Comparison of ENCODE assay signal across 23 cellular contexts in the genomic region with DNA sequence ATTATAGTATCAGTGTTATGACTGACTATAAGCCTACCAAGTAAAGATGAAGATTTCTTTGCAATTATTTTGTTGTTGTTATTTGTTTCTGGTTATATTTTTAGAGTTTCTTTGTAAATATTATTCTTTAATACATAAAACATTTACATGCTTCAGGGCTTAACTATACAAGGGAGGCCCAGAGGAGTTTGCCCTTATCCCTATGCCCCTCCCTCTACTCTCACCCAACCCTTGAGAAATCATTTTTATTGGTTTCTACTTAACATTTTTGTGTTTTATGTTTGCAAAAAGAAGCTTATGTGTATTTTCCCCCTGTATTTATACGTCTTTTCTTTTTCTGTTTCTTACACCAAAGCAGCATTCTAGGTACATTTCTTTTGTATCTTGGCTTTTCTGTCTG. TPM values are rescaled to one million over a fixed set of nuclear protein-coding genes. Genes with fewer than 3 reads are reported as not detected.
DNase-seq lines count a peak whose midpoint lies in the region; ATAC-seq and TF ChIP-seq lines count a peak whose summit lies in the region.
"Had no signal": no experiment of that assay in that cellular context is flagged by ENCODE, and none has a peak within 500 bp of the region (broad histone marks: within the 10 kb centered on the region; RNA-seq: fewer than 3 reads in every experiment).

No MANE protein-coding gene starts in this region.

- peaks cover 55% of the 10 kb centered on the region for H3K4me1 ChIP-seq in HAP-1
- H3K4me1 ChIP-seq in colonic mucosa: no peaks in the 10 kb centered on the region
- no peaks in the 10 kb centered on the region for H3K4me1 ChIP-seq in muscle layer of duodenum (ENCODE audit: control insufficient read depth in 1 of 2, insufficient read depth in 2 of 2, low read length in 2 of 2)
- H3K4me1 ChIP-seq in psoas muscle: no peaks in the 10 kb centered on the region
- H3K4me1 ChIP-seq: BE2C had no signal

- DNase-seq in HAP-1 (ENCODE audit: low spot score in 2 of 2) (peak; percentile 41 to 85), colonic mucosa (no peak), immature natural killer cell (no peak), psoas muscle (no peak)
- no peak for DNase-seq in activated T-helper 1 cell treated with anti-CD3 and anti-CD28 coated beads, Interleukin-12 subunit alpha, Interleukin-12 subunit beta, Interleukin-2, Interleukin-4 antibody, amounts not matched to agents 30 ng/mL and 10 ng/mL and 1 ng/mL, durations not matched to agents 14 hours and 24 hours and 36 hours (ENCODE audit: low spot score)
- DNase-seq: 8988T; ACHN; AML-193; BE2C; Calu3; CD4-positive, alpha-beta memory T cell; COR-L47; DMS53; DMS79 treated with DMSO at 0.1 percent for 48 hours; GF-D8; GM23248; H7 had no signal

- H3K27ac ChIP-seq in colonic mucosa (peak overlapping the region; percentile 13), muscle layer of duodenum (ENCODE audit: low read length) (peak overlapping the region; percentile 28), psoas muscle (no peak overlapping the region)
- H3K27ac ChIP-seq: A549; BLaER1 treated with 17β-estradiol and CSF1 and Interleukin-3, amounts not matched to agents 10 nM and 100 nM; GM23248 had no signal

- ATAC-seq in HG03139 (IDR thresholded peaks at IDR 0.05; ENCODE audit: unreplicated experiment) (no peak), psoas muscle (no peak), HG02981 (IDR thresholded peaks at IDR 0.05; ENCODE audit: unreplicated experiment) (no peak)
- ATAC-seq: A549, HCT116 had no signal

- H3K36me3 ChIP-seq in HAP-1 (replicated peaks) (no peaks in the 10 kb centered on the region), colonic mucosa (no peaks in the 10 kb centered on the region), muscle layer of duodenum (ENCODE audit: control insufficient read depth in 1 of 2, insufficient read depth in 2 of 2, low read length in 2 of 2) (peaks cover 8 to 10% of the 10 kb centered on the region in 2 donors), psoas muscle (ENCODE audit: insufficient read depth in 1 of 2, low read depth in 1 of 2) (peaks cover 0 to 17% of the 10 kb centered on the region in 2 donors)
- H3K36me3 ChIP-seq: BE2C had no signal

- no peak overlapping the region for H3K4me3 ChIP-seq in HAP-1
- no peak overlapping the region for H3K4me3 ChIP-seq in colonic mucosa
- no peak overlapping the region for H3K4me3 ChIP-seq in muscle layer of duodenum (ENCODE audit: low read depth in 1 of 2, low read length in 2 of 2)
- no peak overlapping the region for H3K4me3 ChIP-seq in psoas muscle
- H3K4me3 ChIP-seq: A549; BLaER1 treated with 17β-estradiol and CSF1 and Interleukin-3, amounts not matched to agents 10 nM and 100 nM; GM23248 had no signal

- peaks cover 0 to 13% (median 0%) of the 10 kb centered on the region in 3 donors for H3K36me3 Mint-ChIP-seq in immature natural killer cell
- no peaks in the 10 kb centered on the region for H3K36me3 Mint-ChIP-seq in activated T-helper 1 cell treated with anti-CD3 and anti-CD28 coated beads, Interleukin-12 subunit alpha, Interleukin-12 subunit beta, Interleukin-2, Interleukin-4 antibody, amounts not matched to agents 30 ng/mL and 10 ng/mL and 1 ng/mL, durations not matched to agents 14 hours and 24 hours and 36 hours (ENCODE audit: low read depth)

- H3K27me3 ChIP-seq in HAP-1 (ENCODE audit: low read depth) (no peaks in the 10 kb centered on the region), colonic mucosa (no peaks in the 10 kb centered on the region), muscle layer of duodenum (ENCODE audit: low read depth, low read length) (no peaks in the 10 kb centered on the region), psoas muscle (ENCODE audit: insufficient read depth in 3 of 3, low read length in 2 of 3) (no peaks in the 10 kb centered on the region)
- H3K27me3 ChIP-seq: BE2C; BLaER1 treated with 17β-estradiol and CSF1 and Interleukin-3, amounts not matched to agents 10 nM and 100 nM had no signal

- H3K27me3 Mint-ChIP-seq in immature natural killer cell (ENCODE audit: low read depth in 3 of 3): peaks cover 0 to 5% (median 2%) of the 10 kb centered on the region in 3 donors
- H3K27me3 Mint-ChIP-seq in activated T-helper 1 cell treated with anti-CD3 and anti-CD28 coated beads, Interleukin-12 subunit alpha, Interleukin-12 subunit beta, Interleukin-2, Interleukin-4 antibody, amounts not matched to agents 30 ng/mL and 10 ng/mL and 1 ng/mL, durations not matched to agents 14 hours and 24 hours and 36 hours (ENCODE audit: insufficient read depth): no peaks in the 10 kb centered on the region
- H3K27me3 Mint-ChIP-seq: CD4-positive, alpha-beta memory T cell had no signal

- H3K4me1 Mint-ChIP-seq in immature natural killer cell: peaks cover 52 to 90% of the 10 kb centered on the region in 2 donors
- H3K4me1 Mint-ChIP-seq in activated T-helper 1 cell treated with anti-CD3 and anti-CD28 coated beads, Interleukin-12 subunit alpha, Interleukin-12 subunit beta, Interleukin-2, Interleukin-4 antibody, amounts not matched to agents 30 ng/mL and 10 ng/mL and 1 ng/mL, durations not matched to agents 14 hours and 24 hours and 36 hours (ENCODE audit: low read depth): peaks cover 34% of the 10 kb centered on the region

- H3K9me3 ChIP-seq in HAP-1 (no peaks in the 10 kb centered on the region), colonic mucosa (no peaks in the 10 kb centered on the region), muscle layer of duodenum (ENCODE audit: control insufficient read depth in 1 of 2, low read length in 2 of 2) (no peaks in the 10 kb centered on the region), psoas muscle (no peaks in the 10 kb centered on the region)
- H3K9me3 ChIP-seq: A549, BE2C had no signal

- intact Hi-C loops in colonic mucosa (cut with DNase I) (no loop called here), psoas muscle (cut with DNase I) (no loop called here)
- intact Hi-C loops in activated T-helper 1 cell treated with anti-CD3 and anti-CD28 coated beads, Interleukin-12 subunit alpha, Interleukin-12 subunit beta, Interleukin-2, Interleukin-4 antibody, amounts not matched to agents 30 ng/mL and 10 ng/mL and 1 ng/mL, durations not matched to agents 14 hours and 24 hours and 36 hours (cut with micrococcal nuclease): no loop called here

- TF ChIP-seq CTCF in colonic mucosa (IDR thresholded peaks at IDR 0.05) (no peak), psoas muscle (IDR thresholded peaks at IDR 0.05) (no peak)

- 86 to 100% (median 92%) methylated on average over 1 of the region's 1 CpG for WGBS in psoas muscle, 3 donors

- H3K4me3 Mint-ChIP-seq in immature natural killer cell: peak overlapping the region in 1 of 5 donors; percentile 38
- no peak overlapping the region for H3K4me3 Mint-ChIP-seq in activated T-helper 1 cell treated with anti-CD3 and anti-CD28 coated beads, Interleukin-12 subunit alpha, Interleukin-12 subunit beta, Interleukin-2, Interleukin-4 antibody, amounts not matched to agents 30 ng/mL and 10 ng/mL and 1 ng/mL, durations not matched to agents 14 hours and 24 hours and 36 hours
- H3K4me3 Mint-ChIP-seq: CD4-positive, alpha-beta memory T cell had no signal

- H3K9ac ChIP-seq in colonic mucosa (ENCODE audit: low read depth in 2 of 2, low read length in 2 of 2): no peak overlapping the region
- H3K9ac ChIP-seq: BLaER1 treated with 17β-estradiol and CSF1 and Interleukin-3, amounts not matched to agents 10 nM and 100 nM; GM23248 had no signal

- in situ Hi-C loops in HAP-1 (cut with MboI; ENCODE audit: low sequenced_read_pairs): loop anchor here (10.0 kb wide), 1 partner anchor 214 kb away; a partner anchor contains a TSS

- no peaks in the 10 kb centered on the region for H3K9me3 Mint-ChIP-seq in immature natural killer cell
- H3K9me3 Mint-ChIP-seq in activated T-helper 1 cell treated with anti-CD3 and anti-CD28 coated beads, Interleukin-12 subunit alpha, Interleukin-12 subunit beta, Interleukin-2, Interleukin-4 antibody, amounts not matched to agents 30 ng/mL and 10 ng/mL and 1 ng/mL, durations not matched to agents 14 hours and 24 hours and 36 hours: no peaks in the 10 kb centered on the region
- H3K9me3 Mint-ChIP-seq: CD4-positive, alpha-beta memory T cell had no signal

- H3K27ac Mint-ChIP-seq in immature natural killer cell: peak overlapping the region in 5 of 6 donors; percentile 12 to 94 (median 81)
- no peak overlapping the region for H3K27ac Mint-ChIP-seq in activated T-helper 1 cell treated with anti-CD3 and anti-CD28 coated beads, Interleukin-12 subunit alpha, Interleukin-12 subunit beta, Interleukin-2, Interleukin-4 antibody, amounts not matched to agents 30 ng/mL and 10 ng/mL and 1 ng/mL, durations not matched to agents 14 hours and 24 hours and 36 hours
- H3K27ac Mint-ChIP-seq: CD4-positive, alpha-beta memory T cell had no signal

RNA-seq across cellular contexts. Expression of a gene that starts 30.5 kb away (rescaled TPM):
- 10 to 100 TPM; 33.4 to 48.4 TPM for total RNA-seq in colonic mucosa
- polyA plus RNA-seq in immature natural killer cell: 10 to 100 TPM; 17.1 to 32.0 (median 20.2) TPM
- 32.5 and 33.0 TPM in 2 replicates for total RNA-seq in activated T-helper 1 cell treated with anti-CD3 and anti-CD28 coated beads, Interleukin-12 subunit alpha, Interleukin-12 subunit beta, Interleukin-2, Interleukin-4 antibody, amounts not matched to agents 30 ng/mL and 10 ng/mL and 1 ng/mL, durations not matched to agents 14 hours and 24 hours and 36 hours
- total RNA-seq in psoas muscle: 10 to 100 TPM; 41.3 to 62.4 (median 53.7) TPM
- polyA plus RNA-seq in psoas muscle: 10 to 100 TPM; 44.8 to 61.8 (median 49.8) TPM

Comparison
In these comparisons a context has a peak if more than half of its experiments do, and no peak if none do; other contexts are left out.
1. DNase-seq: peak in HAP-1 (2 of 2); none in colonic mucosa (single experiment), immature natural killer cell (0 of 3), activated T-helper 1 cell treated with anti-CD3 and anti-CD28 coated beads, Interleukin-12 subunit alpha, Interleukin-12 subunit beta, Interleukin-2, Interleukin-4 antibody, amounts not matched to agents 30 ng/mL and 10 ng/mL and 1 ng/mL, durations not matched to agents 14 hours and 24 hours and 36 hours (single experiment) and psoas muscle (0 of 2).